ENCODE assay signal across 8 cellular contexts in genomic region chr5:133968057-133968993, GRCh38. TPM values are rescaled to one million over a fixed set of nuclear protein-coding genes. Genes with fewer than 3 reads are reported as not detected.
DNase-seq lines count a peak whose midpoint lies in the region; ATAC-seq and TF ChIP-seq lines count a peak whose summit lies in the region.

Gene C5orf15 (minus strand): TSS chr5:133968625. CDS start chr5:133968584, 41 bp downstream.

- peaks cover 2% of the 10 kb centered on the region for H3K79me2 ChIP-seq in parathyroid adenoma

- DNase-seq in NCI-H1436 (lab: John Stamatoyannopoulos, UW), result peak; percentile 92
- DNase-seq in T follicular helper cell (ENCODE audit: low read depth), result peak; percentile 89
- DNase-seq in adipocyte (ENCODE audit: low read depth), result peak; percentile 99
- DNase-seq in cardiac muscle cell (ENCODE audit: low read depth in 1 of 2, low spot score in 1 of 2), result peak; percentile 98
- peak; percentile 92 to 94 for DNase-seq in tibial nerve (ENCODE audit: low spot score in 2 of 2)

- WGBS in tibial nerve, 2 donors, result 0% methylated on average over 41 to 53 of the region's 54 CpGs

- TF ChIP-seq CTCF in GM12875 (IDR thresholded peaks at IDR 0.05; ENCODE audit: borderline replicate concordance, insufficient read depth, low read depth, low read length) (no peak), cardiac muscle cell (IDR thresholded peaks at IDR 0.05; ENCODE audit: low read depth, low read length) (peak; percentile 18), parathyroid adenoma (IDR thresholded peaks at IDR 0.05) (peak; percentile 24), tibial nerve (IDR thresholded peaks at IDR 0.05) (peak in 2 of 5 experiments; percentile 37 to 58)

- peak; percentile 57 to 82 for TF ChIP-seq POLR2A in tibial nerve (IDR thresholded peaks at IDR 0.05)

- H2AFZ ChIP-seq in parathyroid adenoma, result peak within 1 kb of the TSS; percentile 92

- H3K9me3 ChIP-seq in adipocyte (ENCODE audit: control insufficient read depth, low read length) (peaks cover 3% of the 10 kb centered on the region), cardiac muscle cell (ENCODE audit: low read depth) (no peaks in the 10 kb centered on the region), parathyroid adenoma (ENCODE audit: control insufficient read depth, low read length) (no peaks in the 10 kb centered on the region), tibial nerve (no peaks in the 10 kb centered on the region)

- H3K9ac ChIP-seq in adipocyte (ENCODE audit: low read length) (peak within 1 kb of the TSS; percentile 99), parathyroid adenoma (peak within 1 kb of the TSS; percentile 62)

- H3K4me1 ChIP-seq in adipocyte (ENCODE audit: control insufficient read depth, insufficient read depth, low read length), result peaks cover 44% of the 10 kb centered on the region
- peaks cover 7% of the 10 kb centered on the region for H3K4me1 ChIP-seq in cardiac muscle cell (ENCODE audit: low read depth)
- no peaks in the 10 kb centered on the region for H3K4me1 ChIP-seq in parathyroid adenoma
- peaks cover 0 to 42% (median 14%) of the 10 kb centered on the region in 4 donors for H3K4me1 ChIP-seq in tibial nerve

- peak within 1 kb of the TSS; percentile 91 for H3K27ac ChIP-seq in cardiac muscle cell
- peak within 1 kb of the TSS; percentile 86 for H3K27ac ChIP-seq in parathyroid adenoma
- H3K27ac ChIP-seq in tibial nerve, result peak within 1 kb of the TSS; percentile 90 to 98 (median 96)

- H3K36me3 ChIP-seq in adipocyte (ENCODE audit: control insufficient read depth, insufficient read depth, low read length, severe bottlenecking), result peaks cover 29% of the 10 kb centered on the region
- peaks cover 7% of the 10 kb centered on the region for H3K36me3 ChIP-seq in cardiac muscle cell
- no peaks in the 10 kb centered on the region for H3K36me3 ChIP-seq in parathyroid adenoma (ENCODE audit: control insufficient read depth, insufficient read depth, low read length)
- H3K36me3 ChIP-seq in tibial nerve, result peaks cover 0 to 26% (median 0%) of the 10 kb centered on the region in 3 donors

- H3K4me2 ChIP-seq in parathyroid adenoma (ENCODE audit: low read length), result peak within 1 kb of the TSS; percentile 90

- TF ChIP-seq EP300 in tibial nerve (IDR thresholded peaks at IDR 0.05), result peak; percentile 70 to 96

- H3K27me3 ChIP-seq in adipocyte (replicated peaks; ENCODE audit: control insufficient read depth, insufficient read depth, low read length), result no peaks in the 10 kb centered on the region
- no peaks in the 10 kb centered on the region for H3K27me3 ChIP-seq in cardiac muscle cell
- no peaks in the 10 kb centered on the region for H3K27me3 ChIP-seq in parathyroid adenoma (ENCODE audit: control insufficient read depth, insufficient read depth, low read length)
- H3K27me3 ChIP-seq in tibial nerve, result no peaks in the 10 kb centered on the region

- H3K4me3 ChIP-seq in GM12875 (ENCODE audit: low read depth, low read length), result peak within 1 kb of the TSS; percentile 90
- peak within 1 kb of the TSS; percentile 97 for H3K4me3 ChIP-seq in adipocyte (ENCODE audit: low read length)
- peak within 1 kb of the TSS; percentile 74 for H3K4me3 ChIP-seq in cardiac muscle cell
- H3K4me3 ChIP-seq in parathyroid adenoma (ENCODE audit: low read depth, low read length), result peak within 1 kb of the TSS; percentile 96
- peak within 1 kb of the TSS; percentile 76 to 82 (median 78) for H3K4me3 ChIP-seq in tibial nerve

- ATAC-seq in HG02798 (IDR thresholded peaks at IDR 0.05; ENCODE audit: poor library complexity, unreplicated experiment), result peak; percentile 97

RNA-seq across cellular contexts. Expression of gene C5orf15, which starts in this region (rescaled TPM):
- 58.5 and 64.5 TPM in 2 replicates for total RNA-seq in cardiac muscle cell
- 87.8 and 88.6 TPM in 2 replicates for polyA plus RNA-seq in cardiac muscle cell
- 10 to 100 TPM; 27.6 to 34.3 (median 32.9) TPM for total RNA-seq in tibial nerve

Comparison
In these comparisons a context has a peak if more than half of its experiments do, and no peak if none do; other contexts are left out.
1. Peak in every context shown above with its lines: DNase-seq, ATAC-seq, H3K4me3 ChIP-seq and H3K27ac ChIP-seq.